ENCODE assay signal across 8 cellular contexts in genomic region chr1:114716304-114717158, GRCh38. TPM values are rescaled to one million over a fixed set of nuclear protein-coding genes. Genes with fewer than 3 reads are reported as not detected.
DNase-seq lines count a peak whose midpoint lies in the region; ATAC-seq and TF ChIP-seq lines count a peak whose summit lies in the region.

Gene NRAS (minus strand): TSS chr1:114716771. CDS start chr1:114716160, 611 bp downstream.

- CTCF ChIA-PET in AG04449 (lab: Yijun Ruan, JAX): interaction anchor here (0.8 to 2.9 kb wide), 3 partner anchors 47 to 371 kb away, joined by 3 to 10 read pairs (median 3); partner anchors contain the start of gene DENND2C

- H3K27ac ChIP-seq in VCaP (peak within 1 kb of the TSS; percentile 81), skeletal muscle tissue (ENCODE audit: low read depth, low read length) (peak within 1 kb of the TSS; percentile 93)

- DNase-seq in AG04449 (ENCODE audit: low read depth, low spot score): peak; percentile 51
- peak; percentile 85 for DNase-seq in NCI-H2171 treated with DMSO at 0.1 percent for 48 hours (lab: John Stamatoyannopoulos, UW)
- peak; percentile 49 to 87 for DNase-seq in T47D (ENCODE audit: low read depth in 1 of 2, low spot score in 1 of 2)

- ATAC-seq in GM18870 (IDR thresholded peaks at IDR 0.05; ENCODE audit: unreplicated experiment) (peak; percentile 77), HG03108 (IDR thresholded peaks at IDR 0.05; ENCODE audit: unreplicated experiment) (peak; percentile 90)

- peaks cover 19 to 32% (median 28%) of the 10 kb centered on the region in 3 donors for H3K4me1 ChIP-seq in skeletal muscle tissue (ENCODE audit: control insufficient read depth in 3 of 3, insufficient read depth in 3 of 3, low read length in 3 of 3)

- POLR2A ChIA-PET in AG04449 (lab: Yijun Ruan, JAX): no interaction called here

- H3K36me3 ChIP-seq in skeletal muscle tissue (ENCODE audit: control insufficient read depth in 3 of 3, insufficient read depth in 3 of 3, low read length in 3 of 3): peaks cover 26 to 61% (median 51%) of the 10 kb centered on the region in 3 donors

- H3K27me3 ChIP-seq in skeletal muscle tissue (ENCODE audit: control insufficient read depth in 3 of 3, insufficient read depth in 3 of 3, low read length in 3 of 3): no peaks in the 10 kb centered on the region

- TF ChIP-seq CTCF in AG04449 (IDR thresholded peaks at IDR 0.05; ENCODE audit: insufficient read depth, low read length, missing control alignments) (no peak), VCaP (conservative IDR thresholded peaks at IDR 0.05) (no peak)

- H3K9me3 ChIP-seq in iPS-18c (ENCODE audit: control insufficient read depth, insufficient read depth, low read length) (no peaks in the 10 kb centered on the region), skeletal muscle tissue (ENCODE audit: control insufficient read depth in 3 of 3, low read length in 3 of 3) (no peaks in the 10 kb centered on the region)

- H3K9ac ChIP-seq in skeletal muscle tissue (ENCODE audit: low read depth in 1 of 3, low read length in 3 of 3): peak within 1 kb of the TSS; percentile 89 to 97 (median 95)

- in situ Hi-C loops in T47D (cut with HindIII; ENCODE audit: low pct_unique_long_range_greater_than_20kb, low sequenced_read_pairs): no loop called here

- H3K4me3 ChIP-seq in AG04449 (ENCODE audit: low read depth, low read length): peak within 1 kb of the TSS; percentile 93
- H3K4me3 ChIP-seq in iPS-18c (ENCODE audit: insufficient read depth, low read depth, low read length): peak within 1 kb of the TSS; percentile 80
- H3K4me3 ChIP-seq in skeletal muscle tissue (ENCODE audit: low read length in 3 of 3): peak within 1 kb of the TSS; percentile 88 to 98 (median 89)

RNA-seq across cellular contexts. Expression of gene NRAS, which starts in this region (rescaled TPM):
- 31.8 TPM for total RNA-seq in skeletal muscle tissue

Comparison
In these comparisons a context has a peak if more than half of its experiments do, and no peak if none do; other contexts are left out.
1. Peak in every context shown above with its lines: DNase-seq, ATAC-seq, H3K4me3 ChIP-seq and H3K27ac ChIP-seq.